8 cellular contexts compared by ENCODE assay signal in the genomic region with DNA sequence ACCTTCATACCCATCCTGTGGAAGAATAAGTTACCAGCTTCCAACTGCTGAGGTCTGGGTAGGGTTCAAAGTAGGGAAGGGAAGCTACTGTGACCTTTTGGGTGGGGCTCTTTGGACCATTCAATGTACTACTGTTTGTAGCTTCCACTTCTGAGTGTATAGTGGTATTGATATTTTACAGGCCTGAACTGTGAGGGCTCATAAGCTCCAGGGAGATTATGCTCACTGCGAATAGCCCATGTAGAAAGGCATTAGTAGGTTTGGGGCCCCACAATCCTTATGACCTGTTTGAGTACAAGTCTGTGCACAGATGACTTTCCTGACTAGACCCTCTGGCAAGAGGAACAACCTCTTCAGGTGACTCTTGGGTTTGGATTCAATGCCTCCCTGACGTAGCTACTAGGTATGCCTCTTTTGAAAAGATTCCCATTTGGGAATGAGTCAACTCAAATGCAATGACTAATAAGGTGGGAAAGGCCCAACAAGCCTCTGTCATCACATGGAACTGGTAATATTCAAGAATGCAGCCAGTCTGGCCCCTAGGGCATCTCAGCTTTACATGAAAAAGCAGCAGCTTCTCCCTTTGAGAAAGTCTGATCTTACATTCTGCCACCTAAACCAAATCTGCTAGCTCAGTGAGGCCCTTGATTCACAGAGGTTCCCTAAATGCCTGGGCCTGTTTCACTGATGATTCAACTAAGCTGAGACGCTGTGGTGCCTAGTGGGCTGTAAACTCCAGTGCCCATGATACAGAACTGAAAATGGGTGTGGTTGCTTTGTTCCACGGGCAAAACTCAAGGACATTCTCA.
DNase-seq lines count a peak whose midpoint lies in the region; ATAC-seq and TF ChIP-seq lines count a peak whose summit lies in the region.

No MANE protein-coding gene starts in this region.

- H3K27ac ChIP-seq in HUES48 (ENCODE audit: low read depth, low read length): peak overlapping the region; percentile 93

- no peaks in the 10 kb centered on the region for H3K27me3 ChIP-seq in HUES48 (ENCODE audit: control insufficient read depth, insufficient read depth, low read length)

- TSS peak; percentile 26 for BruUV-seq in MCF 10A (replicated peaks; lab: Mats Ljungman, UMichigan)

- H3K27ac Mint-ChIP-seq in MCF 10A (ENCODE audit: low read depth, unreplicated experiment) (peak overlapping the region; percentile 88), naive B cell (peak overlapping the region; percentile 23 to 93 (median 78))

- H3K4me3 ChIP-seq in HUES48 (ENCODE audit: low read depth, low read length): peak overlapping the region; percentile 34; the same call in 1 of the 2 replicates

- H3K9me3 Mint-ChIP-seq in MCF 10A (ENCODE audit: unreplicated experiment): no peaks in the 10 kb centered on the region
- no peaks in the 10 kb centered on the region for H3K9me3 Mint-ChIP-seq in naive B cell

- DNase-seq in ELR (ENCODE audit: low read depth) (peak; percentile 98), MCF 10A (ENCODE audit: unreplicated experiment) (peak; percentile 97), naive B cell (peak; percentile 57)
- no peak for DNase-seq in activated CD4-positive, CD25-positive, alpha-beta regulatory T cell treated with anti-CD3 and anti-CD28 coated beads, Interleukin-2, amount 50 U/mL, for 72 hours

- H3K36me3 ChIP-seq in HUES48 (ENCODE audit: control insufficient read depth, insufficient read depth, low read length): no peaks in the 10 kb centered on the region

- ATAC-seq in GM21447 (IDR thresholded peaks at IDR 0.05; ENCODE audit: unreplicated experiment) (peak; percentile 71), naive B cell (ENCODE audit: low read depth in 2 of 2) (peak; percentile 95 to 97), HG03520 (IDR thresholded peaks at IDR 0.05; ENCODE audit: unreplicated experiment) (no peak), HG02970 (IDR thresholded peaks at IDR 0.05; ENCODE audit: low FRiP score, unreplicated experiment) (no peak)

- CTCF ChIA-PET in MCF 10A (lab: Yijun Ruan, JAX): interaction anchor here (0.7 to 1.4 kb wide), 9 partner anchors 19 to 102 kb away, joined by 3 to 9 read pairs (median 4); no protein-coding TSS in a partner anchor

- H3K9me3 ChIP-seq in HUES48 (ENCODE audit: control insufficient read depth, insufficient read depth, low read length): no peaks in the 10 kb centered on the region

- H3K36me3 Mint-ChIP-seq in MCF 10A (ENCODE audit: insufficient read depth, unreplicated experiment): no peaks in the 10 kb centered on the region
- H3K36me3 Mint-ChIP-seq in naive B cell: no peaks in the 10 kb centered on the region

- H3K27me3 Mint-ChIP-seq in MCF 10A (ENCODE audit: insufficient read depth, unreplicated experiment) (no peaks in the 10 kb centered on the region), naive B cell (no peaks in the 10 kb centered on the region)

- H3K9ac ChIP-seq in HUES48 (ENCODE audit: low read depth, low read length): peak overlapping the region; percentile 34; the same call in 1 of the 2 replicates

- H3K4me1 ChIP-seq in HUES48 (ENCODE audit: control insufficient read depth, insufficient read depth, low read length): peaks cover 30% of the 10 kb centered on the region

- H3K4me1 Mint-ChIP-seq in MCF 10A (ENCODE audit: insufficient read depth, unreplicated experiment): peaks cover 39% of the 10 kb centered on the region
- peaks cover 80 to 84% (median 81%) of the 10 kb centered on the region in 3 donors for H3K4me1 Mint-ChIP-seq in naive B cell

- POLR2A ChIA-PET in MCF 10A (lab: Yijun Ruan, JAX): interaction anchor here (0.9 to 2.3 kb wide), 9 partner anchors 9 to 88 kb away, joined by 3 to 23 read pairs (median 4); a partner anchor contains a TSS

- intact Hi-C loops in MCF 10A (cut with micrococcal nuclease): loop anchor here (1.0 kb wide), 1 partner anchor 79 kb away; a partner anchor contains a TSS

- TF ChIP-seq CTCF in MCF 10A (IDR thresholded peaks at IDR 0.05; ENCODE audit: unreplicated experiment): no peak

- H3K4me3 Mint-ChIP-seq in MCF 10A (ENCODE audit: unreplicated experiment) (peak overlapping the region; percentile 40), naive B cell (peak overlapping the region; percentile 28 to 86 (median 60))

Comparison
In these comparisons a context has a peak if more than half of its experiments do, and no peak if none do; other contexts are left out.
1. ATAC-seq: peak in GM21447 (single experiment) and naive B cell (2 of 2); none in HG03520 (single experiment) and HG02970 (single experiment).